Comparison of ENCODE assay signal across 8 cellular contexts in the genomic region with DNA sequence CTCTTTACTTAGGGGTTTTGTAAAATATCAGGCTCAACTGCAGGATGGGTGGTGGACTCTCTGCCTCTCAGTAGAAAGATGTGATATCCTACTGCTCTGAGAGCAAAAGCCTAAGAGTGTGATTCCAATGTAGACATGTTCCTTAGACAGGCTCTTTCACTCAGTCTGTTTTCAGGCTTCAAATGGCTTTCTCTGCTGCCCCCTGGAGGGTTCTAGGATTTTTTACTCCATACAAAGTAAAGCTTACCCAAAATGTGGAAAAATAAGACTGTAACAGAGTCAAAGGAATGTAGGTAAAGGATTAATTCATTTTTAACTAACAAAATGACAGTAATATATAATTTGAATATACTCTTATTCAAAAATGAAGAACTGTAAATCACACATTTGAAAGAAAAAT. TPM values are rescaled to one million over a fixed set of nuclear protein-coding genes. Genes with fewer than 3 reads are reported as not detected.
DNase-seq lines count a peak whose midpoint lies in the region; ATAC-seq, FAIRE-seq and TF ChIP-seq lines count a peak whose summit lies in the region.

No MANE protein-coding gene starts in this region.

- H3K36me3 ChIP-seq in H7 (replicated peaks; ENCODE audit: control insufficient read depth, insufficient read depth, low read length) (peaks cover 7% of the 10 kb centered on the region), WERI-Rb-1 (peaks cover 41% of the 10 kb centered on the region), endothelial cell of umbilical vein (ENCODE audit: control insufficient read depth in 2 of 2, extremely low read depth in 1 of 2, insufficient read depth in 2 of 2, low read length in 2 of 2) (no peaks in the 10 kb centered on the region)

- no peaks in the 10 kb centered on the region for H3K27me3 ChIP-seq in H7 (ENCODE audit: control insufficient read depth, insufficient read depth, low read length)
- no peaks in the 10 kb centered on the region for H3K27me3 ChIP-seq in WERI-Rb-1 (ENCODE audit: insufficient read depth, low read depth, severe bottlenecking)
- H3K27me3 ChIP-seq in endothelial cell of umbilical vein (ENCODE audit: control insufficient read depth in 2 of 2, insufficient read depth in 2 of 2, low read length in 2 of 2): no peaks in the 10 kb centered on the region

- H3K27ac ChIP-seq in WERI-Rb-1 (no peak overlapping the region), endothelial cell of umbilical vein (ENCODE audit: insufficient read depth, low read depth, low read length) (no peak overlapping the region)

- no peaks in the 10 kb centered on the region for H3K9me3 ChIP-seq in WERI-Rb-1 (ENCODE audit: severe bottlenecking)
- H3K9me3 ChIP-seq in endothelial cell of umbilical vein (replicated peaks; ENCODE audit: control insufficient read depth, insufficient read depth, low read length): no peaks in the 10 kb centered on the region

- H3K79me2 ChIP-seq in endothelial cell of umbilical vein (ENCODE audit: control insufficient read depth, insufficient read depth, low read length): no peaks in the 10 kb centered on the region

- H3K9ac ChIP-seq in endothelial cell of umbilical vein (replicated peaks; ENCODE audit: extremely low read depth, insufficient read depth, low read length): no peak overlapping the region

- H3K4me2 ChIP-seq in endothelial cell of umbilical vein (ENCODE audit: insufficient read depth, low read length): no peak overlapping the region

- no peak overlapping the region for H2AFZ ChIP-seq in endothelial cell of umbilical vein (ENCODE audit: low read depth, low read length)

- peaks cover 13% of the 10 kb centered on the region for H3K36me3 Mint-ChIP-seq in activated CD4-positive, alpha-beta T cell treated with anti-CD3 and anti-CD28 coated beads for 36 hours (ENCODE audit: low read depth)

- ATAC-seq in activated CD4-positive, alpha-beta T cell treated with anti-CD3 and anti-CD28 coated beads for 36 hours: peak; percentile 42
- no peak for ATAC-seq in HG03521 (IDR thresholded peaks at IDR 0.05; ENCODE audit: unreplicated experiment)

- CTCF ChIA-PET in activated CD4-positive, alpha-beta T cell treated with anti-CD3 and anti-CD28 coated beads for 36 hours (lab: Charles Lee): interaction anchor here (0.6 to 1.5 kb wide), 3 partner anchors 14 to 1998 kb away, joined by 3 to 5 read pairs (median 4); no protein-coding TSS in a partner anchor
- CTCF ChIA-PET in endothelial cell of umbilical vein (lab: Charles Lee): interaction anchor here (0.6 to 4.1 kb wide), 28 partner anchors 8 to 541 kb away, joined by 3 to 80 read pairs (median 4); a partner anchor contains a TSS

- H4K20me1 ChIP-seq in endothelial cell of umbilical vein (replicated peaks; ENCODE audit: control insufficient read depth, extremely low read depth, insufficient read depth, low read length): no peaks in the 10 kb centered on the region

- dilution Hi-C loops in endothelial cell of umbilical vein (cut with MboI; ENCODE audit: extremely low pct_ligation_motif_present, low sequenced_read_pairs): no loop called here

- TF ChIP-seq CTCF in WERI-Rb-1 (IDR thresholded peaks at IDR 0.05; ENCODE audit: low read depth, low read length): peak; percentile 52; the same call in 1 of the 2 replicates
- peak; percentile 54 to 67 for TF ChIP-seq CTCF in endothelial cell of umbilical vein (IDR thresholded peaks at IDR 0.05; ENCODE audit: extremely low read depth in 1 of 2, insufficient read depth in 1 of 2, low read depth in 1 of 2, low read length in 2 of 2)

- POLR2A ChIA-PET in activated CD4-positive, alpha-beta T cell treated with anti-CD3 and anti-CD28 coated beads for 36 hours (lab: Charles Lee): no interaction called here
- POLR2A ChIA-PET in endothelial cell of umbilical vein (lab: Charles Lee): no interaction called here

- no peak for TF ChIP-seq POLR2A in endothelial cell of umbilical vein (IDR thresholded peaks at IDR 0.05; ENCODE audit: low read depth, low read length)

- no TSS peak for BruUV-seq in endothelial cell of umbilical vein (replicated peaks; lab: Mats Ljungman, UMichigan)

- FAIRE-seq in endothelial cell of umbilical vein (lab: Jason Lieb, UNC): peak; percentile 79

- H3K9me1 ChIP-seq in endothelial cell of umbilical vein (replicated peaks; ENCODE audit: control insufficient read depth, extremely low read depth, insufficient read depth, low read length): no peaks in the 10 kb centered on the region

- H3K27ac Mint-ChIP-seq in activated CD4-positive, alpha-beta T cell treated with anti-CD3 and anti-CD28 coated beads for 36 hours: no peak overlapping the region

- no peak overlapping the region for H3K4me3 Mint-ChIP-seq in activated CD4-positive, alpha-beta T cell treated with anti-CD3 and anti-CD28 coated beads for 36 hours

- DNase-seq in activated CD4-positive, alpha-beta T cell treated with anti-CD3 and anti-CD28 coated beads for 36 hours: peak; percentile 39
- DNase-seq in activated CD4-positive, alpha-beta T cell treated with anti-CD3 and anti-CD28 coated beads for 1 hour: no peak
- DNase-seq in H7 (peak; percentile 50), NCI-H1105 (lab: John Stamatoyannopoulos, UW) (peak; percentile 11), WERI-Rb-1 (peak; percentile 53), endothelial cell of umbilical vein (ENCODE audit: low read depth, low spot score) (peak; percentile 69), middle frontal gyrus (ENCODE audit: extremely low spot score, low spot score) (peak; percentile 70)

- H3K9me3 Mint-ChIP-seq in activated CD4-positive, alpha-beta T cell treated with anti-CD3 and anti-CD28 coated beads for 36 hours (ENCODE audit: low read depth): no peaks in the 10 kb centered on the region

- no peaks in the 10 kb centered on the region for H3K27me3 Mint-ChIP-seq in activated CD4-positive, alpha-beta T cell treated with anti-CD3 and anti-CD28 coated beads for 36 hours

- H3K4me1 Mint-ChIP-seq in activated CD4-positive, alpha-beta T cell treated with anti-CD3 and anti-CD28 coated beads for 36 hours: no peaks in the 10 kb centered on the region

- no peaks in the 10 kb centered on the region for H3K4me1 ChIP-seq in endothelial cell of umbilical vein (ENCODE audit: control insufficient read depth, extremely low read depth, insufficient read depth, low read length)

- intact Hi-C loops in activated CD4-positive, alpha-beta T cell treated with anti-CD3 and anti-CD28 coated beads for 36 hours (cut with DNase I, micrococcal nuclease): loop anchor here (5.0 to 10.0 kb wide), 3 partner anchors 277 to 500 kb away; no protein-coding TSS in a partner anchor
- intact Hi-C loops in endothelial cell of umbilical vein (cut with micrococcal nuclease): loop anchor here (1.0 to 2.0 kb wide), 3 partner anchors 81 to 506 kb away; no protein-coding TSS in a partner anchor

- no peak overlapping the region for H3K4me3 ChIP-seq in H7 (ENCODE audit: insufficient read depth, low read depth, low read length)
- H3K4me3 ChIP-seq in WERI-Rb-1 (ENCODE audit: low read depth, low read length): no peak overlapping the region
- no peak overlapping the region for H3K4me3 ChIP-seq in endothelial cell of umbilical vein (replicated peaks in 1 of 3; ENCODE audit: insufficient read depth in 1 of 3, low read depth in 1 of 3, low read length in 3 of 3)

TF ChIP-seq in endothelial cell of umbilical vein, 7 proteins besides CTCF, POLR2A, EP300 and RAD21:
- TF ChIP-seq FOS (IDR thresholded peaks at IDR 0.05; ENCODE audit: borderline replicate concordance, insufficient read depth, low read length): no peak
- TF ChIP-seq POLR2AphosphoS5 (IDR thresholded peaks at IDR 0.05; ENCODE audit: insufficient read depth, low read depth, low read length): no peak
- no peak for TF ChIP-seq GATA2 (IDR thresholded peaks at IDR 0.05; ENCODE audit: insufficient read depth, insufficient read length, low read depth, low read length)
- TF ChIP-seq MYC (IDR thresholded peaks at IDR 0.05; ENCODE audit: low read depth, low read length): no peak
- TF ChIP-seq JUN (IDR thresholded peaks at IDR 0.05; ENCODE audit: borderline replicate concordance, insufficient read depth, insufficient read length, low read depth): no peak
- TF ChIP-seq, protein P1, sequence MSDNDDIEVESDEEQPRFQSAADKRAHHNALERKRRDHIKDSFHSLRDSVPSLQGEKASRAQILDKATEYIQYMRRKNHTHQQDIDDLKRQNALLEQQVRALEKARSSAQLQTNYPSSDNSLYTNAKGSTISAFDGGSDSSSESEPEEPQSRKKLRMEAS (IDR thresholded peaks at IDR 0.05; ENCODE audit: insufficient read depth, insufficient read length): no peak
- no peak for TF ChIP-seq EZH2 (IDR thresholded peaks at IDR 0.05; ENCODE audit: borderline replicate concordance, low read depth, low read length, severe bottlenecking)

RNA-seq across cellular contexts. Expression of a gene that starts 32.1 kb away (rescaled TPM):
- total RNA-seq in activated CD4-positive, alpha-beta T cell treated with anti-CD3 and anti-CD28 coated beads for 36 hours: 10 to 100 TPM; 38.4 to 45.0 TPM
- total RNA-seq in H7 (2014; rRNA removed; shearing (Covaris generic)): 25.1 and 52.4 TPM in 2 replicates
- 14.0 and 14.4 TPM in 2 replicates for total RNA-seq in endothelial cell of umbilical vein
- polyA plus RNA-seq in endothelial cell of umbilical vein: 1.7 and 2.4 TPM in 2 replicates
- polyA plus RNA-seq in endothelial cell of umbilical vein (2011; cell fraction: cytosol; rRNA removed): 2.3 and 2.6 TPM in 2 replicates
- 15.7 and 28.4 TPM in 2 replicates for polyA plus RNA-seq in endothelial cell of umbilical vein (2011; cell fraction: nucleus; rRNA removed)
- 2.7 and 5.7 TPM in 2 replicates for polyA plus RNA-seq in endothelial cell of umbilical vein (2012)
- 4.0 and 5.0 TPM in 2 replicates for polyA minus RNA-seq in endothelial cell of umbilical vein
- polyA minus RNA-seq in endothelial cell of umbilical vein (2011; cell fraction: cytosol; rRNA and poly(A)+ RNA removed): 4.7 TPM
- polyA minus RNA-seq in endothelial cell of umbilical vein (2011; cell fraction: nucleus; rRNA and poly(A)+ RNA removed): 10.1 and 21.3 TPM in 2 replicates

RNA-seq across cellular contexts. Expression of a gene that starts 32.4 kb away (rescaled TPM):
- 10 to 100 TPM; 46.5 to 47.1 TPM for total RNA-seq in activated CD4-positive, alpha-beta T cell treated with anti-CD3 and anti-CD28 coated beads for 36 hours
- 28.5 and 68.1 TPM in 2 replicates for total RNA-seq in H7 (2014; rRNA removed; shearing (Covaris generic))
- 30.8 and 35.1 TPM in 2 replicates for total RNA-seq in endothelial cell of umbilical vein
- 3.0 and 6.9 TPM in 2 replicates for polyA plus RNA-seq in endothelial cell of umbilical vein
- polyA plus RNA-seq in endothelial cell of umbilical vein (2011; cell fraction: cytosol; rRNA removed): 10.9 and 12.4 TPM in 2 replicates
- 16.9 and 26.2 TPM in 2 replicates for polyA plus RNA-seq in endothelial cell of umbilical vein (2011; cell fraction: nucleus; rRNA removed)
- polyA plus RNA-seq in endothelial cell of umbilical vein (2012): 23.8 and 28.2 TPM in 2 replicates
- polyA minus RNA-seq in endothelial cell of umbilical vein: 2.1 and 2.2 TPM in 2 replicates
- polyA minus RNA-seq in endothelial cell of umbilical vein (2011; cell fraction: cytosol; rRNA and poly(A)+ RNA removed): 7.8 TPM
- polyA minus RNA-seq in endothelial cell of umbilical vein (2011; cell fraction: nucleus; rRNA and poly(A)+ RNA removed): 8.9 and 12.4 TPM in 2 replicates
